Comparison of ENCODE assay signal across 27 cellular contexts in genomic region chr15:37628507-37628906, GRCh38.
"Had no signal": no experiment of that assay in that cellular context is flagged by ENCODE, and none has a peak within 500 bp of the region (broad histone marks: within the 10 kb centered on the region; RNA-seq: fewer than 3 reads in every experiment).

No MANE protein-coding gene starts in this region.

- H3K9me3 ChIP-seq: stomach, suprapubic skin, testis, thoracic aorta, thyroid gland, tibial artery, tibial nerve, transverse colon, upper lobe of left lung, upper lobe of right lung, uterus, vagina had no signal

- DNase-seq: stimulated activated CD4-positive, alpha-beta T cell treated with anti-CD3 and anti-CD28 coated beads, Interleukin-2, amount 100 ng/mL, for 48 hours; stimulated activated CD4-positive, alpha-beta T cell treated with anti-CD3 and anti-CD28 coated beads, Interleukin-4, amount 100 ng/mL, for 1 hour; stimulated activated CD4-positive, alpha-beta T cell treated with anti-CD3 and anti-CD28 coated beads, Interleukin-4, amount 100 ng/mL, for 24 hours; stimulated activated CD4-positive, alpha-beta T cell treated with anti-CD3 and anti-CD28 coated beads, Interleukin-4, amount 100 ng/mL, for 4 hours; stimulated activated CD8-positive, alpha-beta memory T cell treated with anti-CD3 and anti-CD28 coated beads, Interleukin-4, amount 100 ng/mL, for 48 hours; stimulated activated naive B cell treated with anti-CD40 and anti-IgM and Interleukin-4, amounts not matched to agents 10 μg/mL and 1 μg/mL and 100 μg/mL, for 72 hours; stimulated activated naive CD4-positive, alpha-beta T cell; stimulated activated naive CD4-positive, alpha-beta T cell treated with Interleukin-2 at 50 U/mL for 16 hours; stimulated activated naive CD8-positive, alpha-beta T cell treated with anti-CD3 and anti-CD28 coated beads, Interleukin-15, amount 100 ng/mL, for 72 hours; stimulated activated naive CD8-positive, alpha-beta T cell treated with anti-CD3 and anti-CD28 coated beads, Interleukin-15, Interleukin-2, amounts not matched to agents 100 U/mL and 50 U/mL, for 24 hours; stomach; substantia nigra; testis; thyroid gland; tibial artery; transverse colon; trophoblast cell; upper lobe of left lung; upper lobe of right lung; uterus had no signal

- FAIRE-seq: urothelium cell line had no signal

- H3K27me3 ChIP-seq: stomach, suprapubic skin, testis, thyroid gland, tibial artery, tibial nerve, transverse colon, upper lobe of left lung, upper lobe of right lung, uterus, vagina had no signal

- H3K36me3 ChIP-seq: stomach, suprapubic skin, thoracic aorta, thyroid gland, tibial artery, tibial nerve, transverse colon, upper lobe of left lung, upper lobe of right lung, uterus, vagina had no signal

- H3K27ac ChIP-seq: stomach, suprapubic skin, testis, thoracic aorta, thyroid gland, tibial artery, tibial nerve, transverse colon, upper lobe of left lung, upper lobe of right lung, uterus, vagina had no signal

- ATAC-seq: stimulated activated effector memory CD8-positive, alpha-beta T cell treated with anti-CD3 and anti-CD28 coated beads, Interleukin-12 subunit alpha, Interleukin-12 subunit beta, amount 100 ng/mL, for 72 hours; stimulated activated memory B cell treated with anti-CD40 and anti-IgM and Interleukin-4, amounts not matched to agents 10 μg/mL and 1 μg/mL and 100 μg/mL, for 72 hours; stimulated activated naive B cell treated with anti-CD40 and anti-IgM and Interleukin-4, amounts not matched to agents 10 μg/mL and 1 μg/mL and 100 μg/mL, for 72 hours; stimulated activated naive CD8-positive, alpha-beta T cell treated with anti-CD3 and anti-CD28 coated beads, Interleukin-15, amount 100 ng/mL, for 72 hours; stimulated activated naive CD8-positive, alpha-beta T cell treated with anti-CD3 and anti-CD28 coated beads, Interleukin-15, Interleukin-2, amounts not matched to agents 100 U/mL and 50 U/mL, for 24 hours; upper lobe of right lung had no signal

- H3K4me1 ChIP-seq: stomach, suprapubic skin, testis, tibial artery, tibial nerve, transverse colon, upper lobe of left lung, upper lobe of right lung, uterus, vagina had no signal

- H3K4me3 ChIP-seq: stomach, suprapubic skin, testis, thoracic aorta, thyroid gland, tibial artery, tibial nerve, transverse colon, upper lobe of left lung, upper lobe of right lung, uterus, vagina had no signal
